Comparison of ENCODE assay signal across 28 cellular contexts in genomic region chr12:128595609-128596008, GRCh38.
"Had no signal": no experiment of that assay in that cellular context is flagged by ENCODE, and none has a peak within 500 bp of the region (broad histone marks: within the 10 kb centered on the region; RNA-seq: fewer than 3 reads in every experiment).

No MANE protein-coding gene starts in this region.

- H3K36me3 ChIP-seq: SJSA1 had no signal

- H3K27ac ChIP-seq: KMS-11, PC-9, SJSA1 had no signal

- H2AFZ ChIP-seq: PC-9 had no signal

- FAIRE-seq: RCC 7860 had no signal

- H3K9ac ChIP-seq: KMS-11, SK-N-SH had no signal

- ATAC-seq: Panc1 had no signal

- H3K27me3 ChIP-seq: SJSA1 had no signal

- H3K4me3 ChIP-seq: PC-9, SJSA1 had no signal

- DNase-seq: Karpas-422, MM.1S, MV-4-11, NCI-H1092, NCI-H1105, NCI-H1417 treated with DMSO at 0.1 percent for 48 hours, NCI-H1436 treated with DMSO at 0.1 percent for 48 hours, NCI-H1694 treated with DMSO at 0.1 percent for 48 hours, NCI-H187 treated with DMSO at 0.1 percent for 48 hours, NCI-H2029, NCI-H2081, NCI-H2171 treated with DMSO at 0.1 percent for 48 hours, NCI-H2227 treated with DMSO at 0.1 percent for 48 hours, NCI-H345, NCI-H446, NCI-H510A treated with DMSO at 0.1 percent for 48 hours, NCI-H524 treated with DMSO at 0.1 percent for 48 hours, NCI-H526 treated with DMSO at 0.1 percent for 48 hours, NCI-H774, PC-9, Right ventricle myocardium superior, SHP77 treated with DMSO at 0.1 percent for 48 hours, SK-N-SH, SW 1271 had no signal

- H3K4me1 ChIP-seq: SJSA1 had no signal

- H3K9me3 ChIP-seq: SJSA1, SK-N-SH had no signal

- H3K4me2 ChIP-seq: KMS-11, PC-9, SK-N-SH had no signal
